ENCODE assay signal across 8 cellular contexts in the genomic region with DNA sequence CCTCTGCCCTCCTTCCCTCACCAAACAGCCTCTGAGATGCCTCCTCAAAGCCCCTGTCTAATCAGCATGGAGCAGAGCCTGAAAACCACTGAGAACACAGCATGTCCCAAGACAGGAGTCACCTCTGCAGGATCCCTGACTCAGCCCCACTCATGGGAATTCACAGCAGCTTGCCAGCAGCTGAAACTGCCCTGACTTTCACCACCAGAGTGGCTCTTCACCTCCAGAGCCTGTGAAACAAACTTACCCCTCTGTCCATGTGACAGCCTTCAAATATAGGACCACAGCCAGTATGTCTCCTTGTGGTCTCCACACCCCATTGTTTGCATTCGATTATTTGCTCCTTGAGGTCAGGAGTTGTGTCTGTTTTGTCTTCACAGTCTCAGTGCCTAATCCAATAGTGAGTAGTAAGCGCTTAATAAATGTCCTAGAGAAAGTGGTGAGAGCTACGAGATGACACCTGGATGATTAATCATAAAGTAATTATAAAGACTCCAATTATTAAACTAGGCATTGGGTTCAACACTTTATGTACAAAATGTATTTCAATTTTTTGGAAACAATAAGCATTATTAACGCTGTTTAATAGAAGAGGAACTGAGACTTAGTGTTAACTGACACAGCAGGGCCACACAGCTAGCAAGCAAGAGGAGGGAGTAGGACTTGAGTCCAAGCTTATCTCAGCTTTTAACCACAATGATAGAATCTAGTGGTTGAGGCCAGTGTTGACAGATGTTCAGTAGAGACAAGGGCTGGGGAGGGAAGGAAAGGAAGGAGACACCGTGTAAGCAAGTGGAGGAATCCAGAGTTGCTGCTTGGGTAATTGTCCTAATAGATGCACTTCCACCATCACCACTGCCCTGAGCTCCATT.
DNase-seq lines count a peak whose midpoint lies in the region; ATAC-seq and FAIRE-seq lines count a peak whose summit lies in the region.

No MANE protein-coding gene starts in this region.

- no peaks in the 10 kb centered on the region for H3K9me3 Mint-ChIP-seq in activated T-helper 17 cell treated with anti-CD3 and anti-CD28 coated beads, Interleukin-2, amount 50 U/mL, for 72 hours

- no peaks in the 10 kb centered on the region for H3K4me1 ChIP-seq in effector memory CD4-positive, alpha-beta T cell (ENCODE audit: control insufficient read depth, insufficient read depth, low read length, poor library complexity, severe bottlenecking)

- no peaks in the 10 kb centered on the region for H3K27me3 ChIP-seq in effector memory CD4-positive, alpha-beta T cell (replicated peaks; ENCODE audit: control insufficient read depth, insufficient read depth, low read length, poor library complexity, severe bottlenecking)

- peak; percentile 68 for ATAC-seq in GM19372 (IDR thresholded peaks at IDR 0.05; ENCODE audit: low read depth, unreplicated experiment)
- peak; percentile 65 for ATAC-seq in HG03175 (IDR thresholded peaks at IDR 0.05; ENCODE audit: unreplicated experiment)
- peak; percentile 18 for ATAC-seq in activated T-helper 17 cell treated with anti-CD3 and anti-CD28 coated beads, Interleukin-2, amount 50 U/mL, for 72 hours (replicated peaks)

- peaks cover 8% of the 10 kb centered on the region for H3K4me1 Mint-ChIP-seq in activated T-helper 17 cell treated with anti-CD3 and anti-CD28 coated beads, Interleukin-2, amount 50 U/mL, for 72 hours

- no peak overlapping the region for H3K27ac ChIP-seq in effector memory CD4-positive, alpha-beta T cell (ENCODE audit: insufficient read depth, low read length, poor library complexity, severe bottlenecking)

- H3K36me3 ChIP-seq in effector memory CD4-positive, alpha-beta T cell (ENCODE audit: control insufficient read depth, insufficient read depth, low read length) = no peaks in the 10 kb centered on the region

- no peaks in the 10 kb centered on the region for H3K36me3 Mint-ChIP-seq in activated T-helper 17 cell treated with anti-CD3 and anti-CD28 coated beads, Interleukin-2, amount 50 U/mL, for 72 hours (ENCODE audit: low read depth)

- no peak overlapping the region for H3K27ac Mint-ChIP-seq in activated T-helper 17 cell treated with anti-CD3 and anti-CD28 coated beads, Interleukin-2, amount 50 U/mL, for 72 hours

- no peaks in the 10 kb centered on the region for H3K9me3 ChIP-seq in effector memory CD4-positive, alpha-beta T cell (ENCODE audit: control insufficient read depth, low read length)

- H3K27me3 Mint-ChIP-seq in activated T-helper 17 cell treated with anti-CD3 and anti-CD28 coated beads, Interleukin-2, amount 50 U/mL, for 72 hours = peaks cover 5% of the 10 kb centered on the region

- no peak overlapping the region for H3K4me3 Mint-ChIP-seq in activated T-helper 17 cell treated with anti-CD3 and anti-CD28 coated beads, Interleukin-2, amount 50 U/mL, for 72 hours

- FAIRE-seq in urothelium cell line (lab: Jason Lieb, UNC) = no peak

- no peak overlapping the region for H3K4me3 ChIP-seq in effector memory CD4-positive, alpha-beta T cell (ENCODE audit: insufficient read depth, low read depth, low read length, poor library complexity, severe bottlenecking)

- DNase-seq in AML-193 (lab: John Stamatoyannopoulos, UW) (peak; percentile 54 to 64), urothelium cell line (ENCODE audit: low spot score) (no peak), germinal center (ENCODE audit: low spot score) (no peak), UCSD-AML1 (lab: John Stamatoyannopoulos, UW; ENCODE audit: unreplicated experiment) (no peak)
- DNase-seq in effector memory CD4-positive, alpha-beta T cell = no peak

Comparison
In these comparisons a context has a peak if more than half of its experiments do, and no peak if none do; other contexts are left out.
1. DNase-seq: peak in AML-193 (2 of 2); none in effector memory CD4-positive, alpha-beta T cell (0 of 3), urothelium cell line (single experiment), germinal center (single experiment) and UCSD-AML1 (single experiment).
2. ATAC-seq: peak in every context shown above with its lines; median percentile 68 in GM19372; 65 in HG03175; 18 in activated T-helper 17 cell treated with anti-CD3 and anti-CD28 coated beads, Interleukin-2, amount 50 U/mL, for 72 hours.